Comparison of ENCODE assay signal across 1 cellular context in the genomic region with DNA sequence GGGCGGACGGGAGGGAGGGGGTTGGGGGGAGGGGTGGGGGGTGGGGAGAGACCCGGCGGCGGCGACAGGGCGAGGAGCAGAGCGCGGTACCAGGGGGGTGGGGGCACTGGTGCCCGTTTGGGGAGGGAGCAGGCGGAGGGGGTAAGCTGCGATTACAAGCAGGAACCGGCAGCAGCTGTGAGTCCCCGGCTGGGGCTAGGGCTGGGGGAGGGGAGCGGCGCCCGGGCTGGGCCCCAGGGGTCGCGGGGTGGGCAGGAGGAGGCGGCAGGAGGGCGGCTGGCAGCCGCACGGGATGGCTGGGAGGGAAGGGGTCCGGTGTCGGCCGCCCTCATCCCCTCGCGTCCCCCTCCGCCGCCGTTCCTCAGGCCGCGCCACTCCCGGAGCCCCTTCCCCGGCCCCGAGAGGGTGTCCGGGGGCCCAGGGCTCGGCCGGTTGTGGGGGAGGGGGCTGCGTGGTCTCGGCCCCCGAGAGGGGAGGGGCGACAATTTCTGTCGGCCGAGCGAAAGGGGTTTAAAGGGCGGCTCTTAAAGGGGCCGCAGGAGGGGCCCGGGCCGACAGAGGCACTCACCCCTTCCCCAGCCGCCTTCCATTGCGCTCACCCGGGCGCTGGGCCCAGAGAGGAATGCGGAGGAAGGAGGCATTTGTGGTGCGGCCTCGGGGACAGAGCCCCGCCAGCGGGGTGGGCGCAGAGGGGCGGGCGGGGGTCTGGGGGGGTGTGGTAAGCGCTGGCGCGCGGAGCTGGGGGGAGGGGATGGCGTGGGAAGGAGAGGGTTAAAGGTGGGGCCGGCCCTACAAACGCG.
TF ChIP-seq lines count a peak whose summit lies in the region.

A gene with protein sequence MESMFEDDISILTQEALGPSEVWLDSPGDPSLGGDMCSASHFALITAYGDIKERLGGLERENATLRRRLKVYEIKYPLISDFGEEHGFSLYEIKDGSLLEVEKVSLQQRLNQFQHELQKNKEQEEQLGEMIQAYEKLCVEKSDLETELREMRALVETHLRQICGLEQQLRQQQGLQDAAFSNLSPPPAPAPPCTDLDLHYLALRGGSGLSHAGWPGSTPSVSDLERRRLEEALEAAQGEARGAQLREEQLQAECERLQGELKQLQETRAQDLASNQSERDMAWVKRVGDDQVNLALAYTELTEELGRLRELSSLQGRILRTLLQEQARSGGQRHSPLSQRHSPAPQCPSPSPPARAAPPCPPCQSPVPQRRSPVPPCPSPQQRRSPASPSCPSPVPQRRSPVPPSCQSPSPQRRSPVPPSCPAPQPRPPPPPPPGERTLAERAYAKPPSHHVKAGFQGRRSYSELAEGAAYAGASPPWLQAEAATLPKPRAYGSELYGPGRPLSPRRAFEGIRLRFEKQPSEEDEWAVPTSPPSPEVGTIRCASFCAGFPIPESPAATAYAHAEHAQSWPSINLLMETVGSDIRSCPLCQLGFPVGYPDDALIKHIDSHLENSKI (plus strand): TSS at position 144 of the 800 bp plus-strand sequence. CDS start 1,952 bp downstream, outside the sequence.

TF ChIP-seq in A549, 52 proteins besides CTCF, POLR2A, EP300 and RAD21 (continued from another document):
- TF ChIP-seq, protein P1, sequence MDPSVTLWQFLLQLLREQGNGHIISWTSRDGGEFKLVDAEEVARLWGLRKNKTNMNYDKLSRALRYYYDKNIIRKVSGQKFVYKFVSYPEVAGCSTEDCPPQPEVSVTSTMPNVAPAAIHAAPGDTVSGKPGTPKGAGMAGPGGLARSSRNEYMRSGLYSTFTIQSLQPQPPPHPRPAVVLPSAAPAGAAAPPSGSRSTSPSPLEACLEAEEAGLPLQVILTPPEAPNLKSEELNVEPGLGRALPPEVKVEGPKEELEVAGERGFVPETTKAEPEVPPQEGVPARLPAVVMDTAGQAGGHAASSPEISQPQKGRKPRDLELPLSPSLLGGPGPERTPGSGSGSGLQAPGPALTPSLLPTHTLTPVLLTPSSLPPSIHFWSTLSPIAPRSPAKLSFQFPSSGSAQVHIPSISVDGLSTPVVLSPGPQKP (IDR thresholded peaks at IDR 0.05; ENCODE audit: low read depth, low read length), result no peak
- TF ChIP-seq, protein P2, sequence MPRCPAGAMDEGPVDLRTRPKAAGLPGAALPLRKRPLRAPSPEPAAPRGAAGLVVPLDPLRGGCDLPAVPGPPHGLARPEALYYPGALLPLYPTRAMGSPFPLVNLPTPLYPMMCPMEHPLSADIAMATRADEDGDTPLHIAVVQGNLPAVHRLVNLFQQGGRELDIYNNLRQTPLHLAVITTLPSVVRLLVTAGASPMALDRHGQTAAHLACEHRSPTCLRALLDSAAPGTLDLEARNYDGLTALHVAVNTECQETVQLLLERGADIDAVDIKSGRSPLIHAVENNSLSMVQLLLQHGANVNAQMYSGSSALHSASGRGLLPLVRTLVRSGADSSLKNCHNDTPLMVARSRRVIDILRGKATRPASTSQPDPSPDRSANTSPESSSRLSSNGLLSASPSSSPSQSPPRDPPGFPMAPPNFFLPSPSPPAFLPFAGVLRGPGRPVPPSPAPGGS (IDR thresholded peaks at IDR 0.05), result 0 out of 3 replicates have a peak, but pooled peaks have one; percentile 21
- TF ChIP-seq CHD4 (IDR thresholded peaks at IDR 0.05; ENCODE audit: borderline replicate concordance) (no peak), EHF (CRISPR knock-in tag; IDR thresholded peaks at IDR 0.05) (no peak), TP53 (CRISPR knock-in tag; IDR thresholded peaks at IDR 0.05) (no peak), JUNB (IDR thresholded peaks at IDR 0.05) (no peak), JUN (IDR thresholded peaks at IDR 0.05) (peak in 1 of 2 experiments; percentile 62; a peak in 2 of 5 replicates), GATA3 (IDR thresholded peaks at IDR 0.05; ENCODE audit: borderline replicate concordance) (no peak), HOXA7 (CRISPR knock-in tag; IDR thresholded peaks at IDR 0.05) (no peak), PHF8 (IDR thresholded peaks at IDR 0.05; ENCODE audit: borderline replicate concordance, low read depth) (peak; percentile 69), HEYL (CRISPR knock-in tag; IDR thresholded peaks at IDR 0.05) (no peak), FOSL2 (IDR thresholded peaks at IDR 0.05) (no peak), FOSL2 (CRISPR knock-in tag; IDR thresholded peaks at IDR 0.05) (no peak), CBX8 (IDR thresholded peaks at IDR 0.05) (no peak), FOSB (CRISPR knock-in tag; IDR thresholded peaks at IDR 0.05) (no peak)
- TF ChIP-seq, protein P3, sequence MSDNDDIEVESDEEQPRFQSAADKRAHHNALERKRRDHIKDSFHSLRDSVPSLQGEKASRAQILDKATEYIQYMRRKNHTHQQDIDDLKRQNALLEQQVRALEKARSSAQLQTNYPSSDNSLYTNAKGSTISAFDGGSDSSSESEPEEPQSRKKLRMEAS (IDR thresholded peaks at IDR 0.05), result peak; percentile 39; the same call in 1 of the 2 replicates
